In the genomic region with DNA sequence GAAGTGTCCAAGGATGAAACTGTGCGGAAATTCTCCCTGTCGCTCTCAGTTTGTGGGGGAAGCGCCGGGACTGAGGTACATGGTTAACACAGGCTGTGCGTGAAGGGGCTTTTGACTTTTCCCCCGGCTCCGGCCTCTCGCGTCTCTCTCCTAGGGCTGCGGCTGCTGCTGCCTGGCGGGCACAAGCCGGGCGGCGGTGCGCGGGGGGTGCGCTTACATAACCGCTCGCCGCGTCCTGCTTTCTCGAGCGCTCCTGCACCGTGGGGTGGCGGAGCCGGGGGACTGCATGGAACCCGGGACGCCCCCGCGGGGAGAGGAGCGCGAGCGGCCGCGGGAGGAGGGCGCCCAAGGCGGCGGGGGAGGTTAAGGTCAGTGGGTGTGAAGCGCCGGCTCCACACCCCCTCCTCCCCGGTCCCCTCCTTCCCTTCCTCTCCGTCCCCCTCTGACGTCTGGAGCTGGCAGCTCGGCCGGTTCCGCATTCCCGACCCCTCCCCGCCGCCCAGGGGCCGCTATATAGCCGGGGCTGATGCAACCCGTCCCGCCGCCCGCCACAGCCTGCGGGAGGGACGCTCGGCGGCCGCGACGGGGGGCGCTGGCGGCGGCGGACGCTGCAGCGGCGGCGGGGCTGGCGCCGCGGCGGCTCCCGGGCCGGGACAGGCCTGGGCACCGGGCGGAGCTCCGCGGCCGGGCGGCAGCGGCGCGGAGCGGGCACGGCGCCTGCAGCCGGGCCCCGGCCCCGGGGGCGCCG, we compare ENCODE assay signal across 8 cellular contexts. TPM values are rescaled to one million over a fixed set of nuclear protein-coding genes. Genes with fewer than 3 reads are reported as not detected.
DNase-seq lines count a peak whose midpoint lies in the region; ATAC-seq and TF ChIP-seq lines count a peak whose summit lies in the region.

A gene with protein sequence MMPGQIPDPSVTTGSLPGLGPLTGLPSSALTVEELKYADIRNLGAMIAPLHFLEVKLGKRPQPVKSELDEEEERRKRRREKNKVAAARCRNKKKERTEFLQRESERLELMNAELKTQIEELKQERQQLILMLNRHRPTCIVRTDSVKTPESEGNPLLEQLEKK (plus strand): TSS at position 541 of the 748 bp plus-strand sequence. CDS start 9,899 bp downstream, outside the sequence.

- peak within 1 kb of the TSS; percentile 87 for H3K4me3 ChIP-seq in GM23338
- peak within 1 kb of the TSS; percentile 89 for H3K4me3 ChIP-seq in coronary artery

- peaks cover 43% of the 10 kb centered on the region for H3K79me2 ChIP-seq in GM23338 (replicated peaks; ENCODE audit: insufficient read depth)

- H3K27me3 ChIP-seq in GM23338 (ENCODE audit: insufficient read depth) = peaks cover 22% of the 10 kb centered on the region
- H3K27me3 ChIP-seq in layer of hippocampus (ENCODE audit: control insufficient read depth, insufficient read depth, low read length) = no peaks in the 10 kb centered on the region

- H4K20me1 ChIP-seq in GM23338 (replicated peaks; ENCODE audit: insufficient read depth) = peaks cover 5% of the 10 kb centered on the region; the same call in 1 of the 2 replicates

- H3K36me3 ChIP-seq in GM23338 (ENCODE audit: insufficient read depth) = no peaks in the 10 kb centered on the region

- DNase-seq in ELF-1 (ENCODE audit: low read depth, low spot score) (peak; percentile 86), GM23338 (ENCODE audit: low spot score) (peak; percentile 90), NCI-H1417 (lab: John Stamatoyannopoulos, UW) (peak; percentile 59 to 91 (median 86)), coronary artery (ENCODE audit: low spot score) (peak; percentile 90)
- peak; percentile 31 to 48 for DNase-seq in activated CD4-positive, alpha-beta T cell treated with anti-CD3 and anti-CD28 coated beads for 4 hours
- peak in 2 of 3 donors; percentile 12 to 21 for DNase-seq in stimulated activated CD4-positive, alpha-beta T cell treated with anti-CD3 and anti-CD28 coated beads, Interleukin-12 subunit alpha, Interleukin-12 subunit beta, amount 100 ng/mL, for 48 hours (ENCODE audit: low read depth in 2 of 3, low spot score in 1 of 3)

- H3K4me1 Mint-ChIP-seq in GM23338 = peaks cover 36% of the 10 kb centered on the region

- H3K27me3 Mint-ChIP-seq in GM23338 (ENCODE audit: insufficient read depth, low read depth, poor library complexity) = peaks cover 22% of the 10 kb centered on the region

- TF ChIP-seq CTCF in GM23338 (conservative IDR thresholded peaks at IDR 0.05; ENCODE audit: low read depth in 2 of 2) = no peak
- peak; percentile 26 for TF ChIP-seq CTCF in coronary artery (IDR thresholded peaks at IDR 0.05)

- no peak within 1 kb of the TSS for H3K27ac ChIP-seq in GM23338 (ENCODE audit: low read depth)
- H3K27ac ChIP-seq in coronary artery = peak within 1 kb of the TSS; percentile 83 to 94
- peak within 1 kb of the TSS; percentile 91 for H3K27ac ChIP-seq in layer of hippocampus (ENCODE audit: low read depth, low read length)

- no peaks in the 10 kb centered on the region; the same call in none of the 2 replicates for H3F3A ChIP-seq in GM23338 (replicated peaks; ENCODE audit: low read depth)

- peak within 1 kb of the TSS; percentile 98 for H3K4me2 ChIP-seq in GM23338

- H3K4me3 Mint-ChIP-seq in GM23338 = peak within 1 kb of the TSS; percentile 82

- H3K9me3 Mint-ChIP-seq in GM23338 = peaks cover 3% of the 10 kb centered on the region; the same call in 1 of the 3 replicates

- H3K36me3 Mint-ChIP-seq in GM23338 (ENCODE audit: low read depth) = peaks cover 20% of the 10 kb centered on the region

- peak; percentile 78 for ATAC-seq in GM23338
- no peak for ATAC-seq in HG03159 (IDR thresholded peaks at IDR 0.05; ENCODE audit: unreplicated experiment)

- peaks cover 25% of the 10 kb centered on the region for H3K4me1 ChIP-seq in GM23338 (ENCODE audit: insufficient read depth)

- no peak within 1 kb of the TSS for H3K27ac Mint-ChIP-seq in GM23338

- H3K9me2 ChIP-seq in GM23338 (ENCODE audit: insufficient read depth) = no peaks in the 10 kb centered on the region

- peak within 1 kb of the TSS; percentile 96 for H2AFZ ChIP-seq in GM23338

TF ChIP-seq in GM23338, 12 proteins besides CTCF, POLR2A, EP300 and RAD21:
- no peak for TF ChIP-seq JUNB (IDR thresholded peaks at IDR 0.05; ENCODE audit: unreplicated experiment)
- TF ChIP-seq ZNF114 (CRISPR knock-in tag; IDR thresholded peaks at IDR 0.05) = no peak
- TF ChIP-seq POLR2AphosphoS5 (IDR thresholded peaks at IDR 0.05; ENCODE audit: low read depth) = peak; percentile 58
- TF ChIP-seq STAT1 (IDR thresholded peaks at IDR 0.05; ENCODE audit: unreplicated experiment) = no peak
- TF ChIP-seq, protein P1, sequence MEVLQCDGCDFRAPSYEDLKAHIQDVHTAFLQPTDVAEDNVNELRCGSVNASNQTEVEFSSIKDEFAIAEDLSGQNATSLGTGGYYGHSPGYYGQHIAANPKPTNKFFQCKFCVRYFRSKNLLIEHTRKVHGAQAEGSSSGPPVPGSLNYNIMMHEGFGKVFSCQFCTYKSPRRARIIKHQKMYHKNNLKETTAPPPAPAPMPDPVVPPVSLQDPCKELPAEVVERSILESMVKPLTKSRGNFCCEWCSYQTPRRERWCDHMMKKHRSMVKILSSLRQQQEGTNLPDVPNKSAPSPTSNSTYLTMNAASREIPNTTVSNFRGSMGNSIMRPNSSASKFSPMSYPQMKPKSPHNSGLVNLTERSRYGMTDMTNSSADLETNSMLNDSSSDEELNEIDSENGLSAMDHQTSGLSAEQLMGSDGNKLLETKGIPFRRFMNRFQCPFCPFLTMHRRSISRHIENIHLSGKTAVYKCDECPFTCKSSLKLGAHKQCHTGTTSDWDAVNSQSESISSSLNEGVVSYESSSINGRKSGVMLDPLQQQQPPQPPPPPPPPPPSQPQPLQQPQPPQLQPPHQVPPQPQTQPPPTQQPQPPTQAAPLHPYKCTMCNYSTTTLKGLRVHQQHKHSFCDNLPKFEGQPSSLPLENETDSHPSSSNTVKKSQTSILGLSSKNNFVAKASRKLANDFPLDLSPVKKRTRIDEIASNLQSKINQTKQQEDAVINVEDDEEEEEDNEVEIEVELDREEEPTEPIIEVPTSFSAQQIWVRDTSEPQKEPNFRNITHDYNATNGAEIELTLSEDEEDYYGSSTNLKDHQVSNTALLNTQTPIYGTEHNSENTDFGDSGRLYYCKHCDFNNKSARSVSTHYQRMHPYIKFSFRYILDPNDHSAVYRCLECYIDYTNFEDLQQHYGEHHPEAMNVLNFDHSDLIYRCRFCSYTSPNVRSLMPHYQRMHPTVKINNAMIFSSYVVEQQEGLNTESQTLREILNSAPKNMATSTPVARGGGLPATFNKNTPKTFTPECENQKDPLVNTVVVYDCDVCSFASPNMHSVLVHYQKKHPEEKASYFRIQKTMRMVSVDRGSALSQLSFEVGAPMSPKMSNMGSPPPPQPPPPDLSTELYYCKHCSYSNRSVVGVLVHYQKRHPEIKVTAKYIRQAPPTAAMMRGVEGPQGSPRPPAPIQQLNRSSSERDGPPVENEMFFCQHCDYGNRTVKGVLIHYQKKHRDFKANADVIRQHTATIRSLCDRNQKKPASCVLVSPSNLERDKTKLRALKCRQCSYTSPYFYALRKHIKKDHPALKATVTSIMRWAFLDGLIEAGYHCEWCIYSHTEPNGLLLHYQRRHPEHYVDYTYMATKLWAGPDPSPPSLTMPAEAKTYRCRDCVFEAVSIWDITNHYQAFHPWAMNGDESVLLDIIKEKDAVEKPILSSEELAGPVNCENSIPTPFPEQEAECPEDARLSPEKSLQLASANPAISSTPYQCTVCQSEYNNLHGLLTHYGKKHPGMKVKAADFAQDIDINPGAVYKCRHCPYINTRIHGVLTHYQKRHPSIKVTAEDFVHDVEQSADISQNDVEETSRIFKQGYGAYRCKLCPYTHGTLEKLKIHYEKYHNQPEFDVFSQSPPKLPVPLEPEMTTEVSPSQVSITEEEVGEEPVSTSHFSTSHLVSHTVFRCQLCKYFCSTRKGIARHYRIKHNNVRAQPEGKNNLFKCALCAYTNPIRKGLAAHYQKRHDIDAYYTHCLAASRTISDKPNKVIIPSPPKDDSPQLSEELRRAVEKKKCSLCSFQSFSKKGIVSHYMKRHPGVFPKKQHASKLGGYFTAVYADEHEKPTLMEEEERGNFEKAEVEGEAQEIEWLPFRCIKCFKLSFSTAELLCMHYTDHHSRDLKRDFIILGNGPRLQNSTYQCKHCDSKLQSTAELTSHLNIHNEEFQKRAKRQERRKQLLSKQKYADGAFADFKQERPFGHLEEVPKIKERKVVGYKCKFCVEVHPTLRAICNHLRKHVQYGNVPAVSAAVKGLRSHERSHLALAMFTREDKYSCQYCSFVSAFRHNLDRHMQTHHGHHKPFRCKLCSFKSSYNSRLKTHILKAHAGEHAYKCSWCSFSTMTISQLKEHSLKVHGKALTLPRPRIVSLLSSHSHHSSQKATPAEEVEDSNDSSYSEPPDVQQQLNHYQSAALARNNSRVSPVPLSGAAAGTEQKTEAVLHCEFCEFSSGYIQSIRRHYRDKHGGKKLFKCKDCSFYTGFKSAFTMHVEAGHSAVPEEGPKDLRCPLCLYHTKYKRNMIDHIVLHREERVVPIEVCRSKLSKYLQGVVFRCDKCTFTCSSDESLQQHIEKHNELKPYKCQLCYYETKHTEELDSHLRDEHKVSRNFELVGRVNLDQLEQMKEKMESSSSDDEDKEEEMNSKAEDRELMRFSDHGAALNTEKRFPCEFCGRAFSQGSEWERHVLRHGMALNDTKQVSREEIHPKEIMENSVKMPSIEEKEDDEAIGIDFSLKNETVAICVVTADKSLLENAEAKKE (CRISPR knock-in tag; IDR thresholded peaks at IDR 0.05) = no peak
- TF ChIP-seq EZH2 (IDR thresholded peaks at IDR 0.05; ENCODE audit: low read depth, unreplicated experiment) = no peak
- TF ChIP-seq CREB1 (CRISPR knock-in tag; IDR thresholded peaks at IDR 0.05; ENCODE audit: low read depth) = peak; percentile 62
- TF ChIP-seq EZH2phosphoT487 (IDR thresholded peaks at IDR 0.05; ENCODE audit: unreplicated experiment) = no peak

RNA-seq across cellular contexts. Expression of the gene that starts here (rescaled TPM):
- 38.9 and 46.4 TPM in 2 replicates for total RNA-seq in GM23338 (2014; rRNA removed; shearing (Covaris generic))
- 12.5 and 13.3 TPM in 2 replicates for polyA plus RNA-seq in GM23338 (2016; fragmentation: Nextera tagmentation; extraction: Ambion mirVana)

Comparison
In these comparisons a context has a peak if more than half of its experiments do, and no peak if none do; other contexts are left out.
1. DNase-seq: peak in every context shown above with its lines; median percentile 90 in GM23338; 90 in coronary artery; 86 in ELF-1; 86 in NCI-H1417; 40 in activated CD4-positive, alpha-beta T cell treated with anti-CD3 and anti-CD28 coated beads for 4 hours; 16 in stimulated activated CD4-positive, alpha-beta T cell treated with anti-CD3 and anti-CD28 coated beads, Interleukin-12 subunit alpha, Interleukin-12 subunit beta, amount 100 ng/mL, for 48 hours.